In genomic region chr6:70412797-70413113, GRCh38 we compare ENCODE assay signal across 1 cellular context.
TF ChIP-seq lines count a peak whose summit lies in the region.

No MANE protein-coding gene starts in this region.

TF ChIP-seq in endothelial cell of umbilical vein, 7 proteins besides CTCF, POLR2A, EP300 and RAD21 (continued from another document):
- TF ChIP-seq FOS (IDR thresholded peaks at IDR 0.05; ENCODE audit: borderline replicate concordance, insufficient read depth, low read length) (no peak), JUN (IDR thresholded peaks at IDR 0.05; ENCODE audit: borderline replicate concordance, insufficient read depth, insufficient read length, low read depth) (no peak), GATA2 (IDR thresholded peaks at IDR 0.05; ENCODE audit: insufficient read depth, insufficient read length, low read depth, low read length) (no peak)
TF ChIP-seq in endothelial cell of umbilical vein: peak in this region for 0.
